ENCODE assay signal across 9 cellular contexts in genomic region chr12:132517740-132518100, GRCh38.
"Had no signal": no experiment of that assay in that cellular context is flagged by ENCODE, and none has a peak within 500 bp of the region (broad histone marks: within the 10 kb centered on the region; RNA-seq: fewer than 3 reads in every experiment).

No MANE protein-coding gene starts in this region.

- H3K27ac Mint-ChIP-seq: activated CD4-positive, alpha-beta memory T cell treated with anti-CD3 and anti-CD28 coated beads, Interleukin-2, amount 10 ng/mL, durations not matched to agents 7 days and 5 days; naive thymus-derived CD4-positive, alpha-beta T cell had no signal

- H3K4me3 ChIP-seq: sigmoid colon had no signal

- H3K27me3 ChIP-seq: sigmoid colon had no signal

- H3K27me3 Mint-ChIP-seq: activated CD4-positive, alpha-beta memory T cell treated with anti-CD3 and anti-CD28 coated beads, Interleukin-2, amount 10 ng/mL, durations not matched to agents 7 days and 5 days; activated naive CD8-positive, alpha-beta T cell; naive thymus-derived CD4-positive, alpha-beta T cell had no signal

- DNase-seq: activated CD4-positive, alpha-beta memory T cell treated with anti-CD3 and anti-CD28 coated beads, Interleukin-2, amount 10 ng/mL, durations not matched to agents 7 days and 5 days; activated gamma-delta T cell; activated T-cell treated with anti-CD3 and anti-CD28 coated beads, Interleukin-2, amount 50 U/mL, for 48 hours; naive thymus-derived CD4-positive, alpha-beta T cell; sigmoid colon; stimulated activated CD4-positive, alpha-beta T cell treated with anti-CD3 and anti-CD28 coated beads, Interleukin-2, amount 100 ng/mL, for 24 hours; stimulated activated naive CD4-positive, alpha-beta T cell had no signal

- ATAC-seq: esophagus mucosa; naive thymus-derived CD4-positive, alpha-beta T cell had no signal

- H3K4me1 ChIP-seq: sigmoid colon had no signal

- H3K4me3 Mint-ChIP-seq: activated CD4-positive, alpha-beta memory T cell treated with anti-CD3 and anti-CD28 coated beads, Interleukin-2, amount 10 ng/mL, durations not matched to agents 7 days and 5 days; activated naive CD8-positive, alpha-beta T cell had no signal

- H3K9me3 ChIP-seq: sigmoid colon had no signal

- H3K27ac ChIP-seq: sigmoid colon had no signal
